8 cellular contexts compared by ENCODE assay signal in the genomic region with DNA sequence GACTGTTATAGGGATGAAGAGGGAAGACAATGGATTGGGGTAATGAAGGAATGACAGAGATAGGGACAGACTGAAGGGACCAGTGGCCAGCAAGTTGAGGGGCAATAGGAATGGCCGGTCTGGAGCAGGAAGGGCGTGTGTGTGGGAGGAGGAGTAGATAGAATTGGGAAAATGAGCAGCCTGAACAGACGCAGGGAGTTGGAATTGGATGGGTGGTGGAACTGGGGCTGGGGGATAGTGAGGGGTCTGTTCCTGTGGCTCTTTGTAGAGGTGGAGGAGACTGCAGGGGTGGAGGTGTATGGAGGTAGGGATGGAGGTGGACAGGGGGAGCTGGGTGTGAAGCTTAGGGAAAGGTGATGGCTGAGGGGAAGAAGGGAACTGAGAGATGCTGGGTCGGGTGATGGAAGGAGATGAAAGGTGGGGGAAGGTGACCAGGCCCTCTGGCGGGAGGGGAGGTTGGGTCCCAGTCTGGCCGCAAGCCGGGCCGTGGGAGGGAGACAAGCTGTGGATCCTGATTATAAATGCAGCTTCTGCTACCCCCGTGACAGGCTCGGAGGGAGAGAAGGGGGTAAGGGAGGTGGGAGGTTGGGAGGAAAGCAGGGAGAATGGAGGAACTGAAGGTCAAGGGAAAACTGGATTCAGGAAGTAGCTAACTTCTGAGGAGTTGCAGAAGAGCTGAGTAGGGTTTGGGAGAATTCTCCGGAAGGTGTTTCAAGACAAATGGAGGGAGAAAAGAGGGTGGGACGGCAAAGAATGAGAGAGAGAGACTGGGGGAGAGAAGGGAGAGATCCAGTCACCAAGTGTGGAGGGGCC. TPM values are rescaled to one million over a fixed set of nuclear protein-coding genes. Genes with fewer than 3 reads are reported as not detected.
DNase-seq lines count a peak whose midpoint lies in the region; ATAC-seq and TF ChIP-seq lines count a peak whose summit lies in the region.

No MANE protein-coding gene starts in this region.

- no peaks in the 10 kb centered on the region for H3K9me3 ChIP-seq in skeletal muscle tissue (ENCODE audit: control insufficient read depth in 3 of 3, low read length in 3 of 3)

- peaks cover 0 to 24% (median 0%) of the 10 kb centered on the region in 3 donors for H3K27me3 ChIP-seq in skeletal muscle tissue (ENCODE audit: control insufficient read depth in 3 of 3, insufficient read depth in 3 of 3, low read length in 3 of 3)

- peak overlapping the region; percentile 66 to 79 (median 78) for H3K4me3 ChIP-seq in skeletal muscle tissue (ENCODE audit: low read length in 3 of 3)

- no peaks in the 10 kb centered on the region for H3K36me3 Mint-ChIP-seq in activated B cell treated with CpG ODN at 0.5 μM for 24 hours (ENCODE audit: low read depth)

- DNase-seq in GM20000 (ENCODE audit: low spot score) (peak; percentile 35), activated B cell treated with CpG ODN at 0.5 μM for 24 hours (no peak), left ventricle myocardium superior (peak; percentile 51), NCI-H2107 (lab: John Stamatoyannopoulos, UW) (no peak), UCSD-AML1 (lab: John Stamatoyannopoulos, UW; ENCODE audit: unreplicated experiment) (no peak)

- CTCF ChIA-PET in activated B cell treated with CpG ODN at 0.5 μM for 24 hours (lab: Charles Lee), result interaction anchor here (1.2 to 2.0 kb wide), 2 partner anchors 34 to 80 kb away, joined by 4 to 13 read pairs; no protein-coding TSS in a partner anchor

- peak overlapping the region; percentile 89 for H3K27ac Mint-ChIP-seq in activated B cell treated with CpG ODN at 0.5 μM for 24 hours

- H3K36me3 ChIP-seq in skeletal muscle tissue (ENCODE audit: control insufficient read depth in 3 of 3, insufficient read depth in 3 of 3, low read length in 3 of 3), result no peaks in the 10 kb centered on the region

- peaks cover 28 to 35% (median 33%) of the 10 kb centered on the region in 3 donors for H3K4me1 ChIP-seq in skeletal muscle tissue (ENCODE audit: control insufficient read depth in 3 of 3, insufficient read depth in 3 of 3, low read length in 3 of 3)

- ATAC-seq in activated B cell treated with CpG ODN at 0.5 μM for 24 hours (ENCODE audit: low read depth) (no peak), left ventricle myocardium superior (peak; percentile 0), HG02981 (IDR thresholded peaks at IDR 0.05; ENCODE audit: unreplicated experiment) (no peak), GM19397 (IDR thresholded peaks at IDR 0.05; ENCODE audit: unreplicated experiment) (no peak)

- intact Hi-C loops in activated B cell treated with CpG ODN at 0.5 μM for 24 hours (cut with micrococcal nuclease), result loop anchor here (1.0 to 5.0 kb wide), 3 partner anchors 15 to 272 kb away; partner anchors contain the start of gene RGL2
- intact Hi-C loops in left ventricle myocardium superior (cut with micrococcal nuclease), result no loop called here

- POLR2A ChIA-PET in activated B cell treated with CpG ODN at 0.5 μM for 24 hours (lab: Charles Lee), result interaction anchor here (0.5 to 3.8 kb wide), 13 partner anchors 8 to 457 kb away, joined by 3 to 31 read pairs (median 10); partner anchors contain the start of genes B3GALT4, BAK1, BRD2 and CUTA

- H3K27ac ChIP-seq in skeletal muscle tissue (ENCODE audit: low read depth, low read length), result peak overlapping the region; percentile 80

- H3K4me1 Mint-ChIP-seq in activated B cell treated with CpG ODN at 0.5 μM for 24 hours, result peaks cover 58% of the 10 kb centered on the region

- H3K9me3 Mint-ChIP-seq in activated B cell treated with CpG ODN at 0.5 μM for 24 hours, result no peaks in the 10 kb centered on the region

- H3K27me3 Mint-ChIP-seq in activated B cell treated with CpG ODN at 0.5 μM for 24 hours, result no peaks in the 10 kb centered on the region

- H3K4me3 Mint-ChIP-seq in activated B cell treated with CpG ODN at 0.5 μM for 24 hours, result peak overlapping the region; percentile 87

- H3K9ac ChIP-seq in skeletal muscle tissue (ENCODE audit: low read depth in 1 of 3, low read length in 3 of 3), result peak overlapping the region; percentile 68 to 86 (median 83)

- TF ChIP-seq CTCF in GM20000 (IDR thresholded peaks at IDR 0.05; ENCODE audit: extremely low read depth, missing control alignments), result no peak
- no peak for TF ChIP-seq CTCF in activated B cell treated with CpG ODN at 0.5 μM for 24 hours (IDR thresholded peaks at IDR 0.05)

RNA-seq across cellular contexts. Expression of gene SYNGAP1, which starts 5.2 kb away (rescaled TPM):
- total RNA-seq in activated B cell treated with CpG ODN at 0.5 μM for 24 hours (19.5 and 25.4 TPM in 2 replicates), left ventricle myocardium superior (6.2 TPM), skeletal muscle tissue (1.6 TPM)

RNA-seq across cellular contexts. Expression of gene CUTA, which starts 7.2 kb away (rescaled TPM):
- total RNA-seq in activated B cell treated with CpG ODN at 0.5 μM for 24 hours, result 111 and 120 TPM in 2 replicates
- total RNA-seq in left ventricle myocardium superior, result 120 TPM
- total RNA-seq in skeletal muscle tissue, result 73.1 TPM

RNA-seq across cellular contexts. Expression of gene PHF1, which starts 14.2 kb away (rescaled TPM):
- total RNA-seq in activated B cell treated with CpG ODN at 0.5 μM for 24 hours (76.0 and 83.4 TPM in 2 replicates), left ventricle myocardium superior (51.9 TPM), skeletal muscle tissue (5.7 TPM)

RNA-seq across cellular contexts. Expression of gene ZBTB9, which starts 29.3 kb away (rescaled TPM):
- total RNA-seq in activated B cell treated with CpG ODN at 0.5 μM for 24 hours (10.7 and 12.5 TPM in 2 replicates), left ventricle myocardium superior (5.1 TPM), skeletal muscle tissue (11.0 TPM)

RNA-seq across cellular contexts. Expression of gene KIFC1, which starts 33.4 kb away (rescaled TPM):
- total RNA-seq in activated B cell treated with CpG ODN at 0.5 μM for 24 hours (1.9 and 2.2 TPM in 2 replicates), left ventricle myocardium superior (0.74 TPM), skeletal muscle tissue (12.0 TPM)

Comparison
In these comparisons a context has a peak if more than half of its experiments do, and no peak if none do; other contexts are left out.
1. DNase-seq: peak in GM20000 (single experiment) and left ventricle myocardium superior (single experiment); none in activated B cell treated with CpG ODN at 0.5 μM for 24 hours (single experiment), NCI-H2107 (single experiment) and UCSD-AML1 (single experiment).